1 cellular context compared by ENCODE assay signal in the genomic region with DNA sequence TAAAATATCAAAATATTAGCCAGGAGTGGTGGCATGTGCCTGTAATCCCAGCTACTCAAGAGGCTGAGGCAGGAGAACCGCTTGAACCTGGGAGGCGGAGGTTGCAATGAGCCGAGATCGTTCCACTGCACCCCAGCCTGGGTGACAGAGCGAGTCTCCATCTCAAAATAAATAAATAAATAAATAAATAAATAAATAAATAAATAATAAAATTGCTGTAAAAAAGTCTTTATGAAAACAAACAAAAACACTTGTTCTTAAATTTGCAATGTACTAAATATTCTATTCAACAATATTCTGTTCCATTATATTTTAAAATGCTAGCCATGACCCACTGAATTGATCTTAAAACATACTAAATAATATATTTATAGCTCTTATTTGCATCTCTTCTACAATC.
TF ChIP-seq lines count a peak whose summit lies in the region.

No MANE protein-coding gene starts in this region.

TF ChIP-seq in HEK293, 187 proteins besides CTCF, POLR2A, EP300 and RAD21 (continued from another document):
- TF ChIP-seq, protein P1, sequence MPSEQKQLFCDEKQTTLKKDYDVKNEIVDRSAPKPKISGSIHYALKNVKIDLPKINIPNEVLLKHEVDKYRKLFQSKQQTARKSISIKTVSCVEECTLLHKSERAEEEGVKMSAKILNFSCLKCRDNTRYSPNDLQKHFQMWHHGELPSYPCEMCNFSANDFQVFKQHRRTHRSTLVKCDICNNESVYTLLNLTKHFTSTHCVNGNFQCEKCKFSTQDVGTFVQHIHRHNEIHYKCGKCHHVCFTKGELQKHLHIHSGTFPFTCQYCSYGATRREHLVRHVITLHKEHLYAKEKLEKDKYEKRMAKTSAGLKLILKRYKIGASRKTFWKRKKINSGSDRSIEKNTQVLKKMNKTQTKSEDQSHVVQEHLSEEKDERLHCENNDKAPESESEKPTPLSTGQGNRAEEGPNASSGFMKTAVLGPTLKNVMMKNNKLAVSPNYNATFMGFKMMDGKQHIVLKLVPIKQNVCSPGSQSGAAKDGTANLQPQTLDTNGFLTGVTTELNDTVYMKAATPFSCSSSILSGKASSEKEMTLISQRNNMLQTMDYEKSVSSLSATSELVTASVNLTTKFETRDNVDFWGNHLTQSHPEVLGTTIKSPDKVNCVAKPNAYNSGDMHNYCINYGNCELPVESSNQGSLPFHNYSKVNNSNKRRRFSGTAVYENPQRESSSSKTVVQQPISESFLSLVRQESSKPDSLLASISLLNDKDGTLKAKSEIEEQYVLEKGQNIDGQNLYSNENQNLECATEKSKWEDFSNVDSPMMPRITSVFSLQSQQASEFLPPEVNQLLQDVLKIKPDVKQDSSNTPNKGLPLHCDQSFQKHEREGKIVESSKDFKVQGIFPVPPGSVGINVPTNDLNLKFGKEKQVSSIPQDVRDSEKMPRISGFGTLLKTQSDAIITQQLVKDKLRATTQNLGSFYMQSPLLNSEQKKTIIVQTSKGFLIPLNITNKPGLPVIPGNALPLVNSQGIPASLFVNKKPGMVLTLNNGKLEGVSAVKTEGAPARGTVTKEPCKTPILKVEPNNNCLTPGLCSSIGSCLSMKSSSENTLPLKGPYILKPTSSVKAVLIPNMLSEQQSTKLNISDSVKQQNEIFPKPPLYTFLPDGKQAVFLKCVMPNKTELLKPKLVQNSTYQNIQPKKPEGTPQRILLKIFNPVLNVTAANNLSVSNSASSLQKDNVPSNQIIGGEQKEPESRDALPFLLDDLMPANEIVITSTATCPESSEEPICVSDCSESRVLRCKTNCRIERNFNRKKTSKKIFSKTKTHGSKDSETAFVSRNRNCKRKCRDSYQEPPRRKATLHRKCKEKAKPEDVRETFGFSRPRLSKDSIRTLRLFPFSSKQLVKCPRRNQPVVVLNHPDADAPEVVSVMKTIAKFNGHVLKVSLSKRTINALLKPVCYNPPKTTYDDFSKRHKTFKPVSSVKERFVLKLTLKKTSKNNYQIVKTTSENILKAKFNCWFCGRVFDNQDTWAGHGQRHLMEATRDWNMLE (tag by site-specific recombination; conservative IDR thresholded peaks at IDR 0.05; ENCODE audit: low read depth): peak; percentile 69
- peak; percentile 69; the same call in 1 of the 2 replicates for TF ChIP-seq ZNF394 (tag by site-specific recombination; IDR thresholded peaks at IDR 0.05; ENCODE audit: borderline replicate concordance)
